In genomic region chr6:41306187-41306854, GRCh38 we compare ENCODE assay signal across 8 cellular contexts. TPM values are rescaled to one million over a fixed set of nuclear protein-coding genes. Genes with fewer than 3 reads are reported as not detected.
A peak's percentile ranks its signal among the peaks of the same experiment; 100 is the strongest.
DNase-seq lines count a peak whose midpoint lies in the region; ATAC-seq, FAIRE-seq and TF ChIP-seq lines count a peak whose summit lies in the region.

No MANE protein-coding gene starts in this region.

- H3K27ac Mint-ChIP-seq in CD4-positive, CD25-positive, alpha-beta regulatory T cell: no peak overlapping the region
- no peak overlapping the region for H3K27ac Mint-ChIP-seq in activated CD4-positive, alpha-beta T cell treated with anti-CD3 and anti-CD28 coated beads, Interleukin-2, amount 10 ng/mL, durations not matched to agents 7 days and 5 days

- peaks cover 0 to 5% (median 0%) of the 10 kb centered on the region in 7 donors for H3K9me3 Mint-ChIP-seq in CD4-positive, CD25-positive, alpha-beta regulatory T cell
- H3K9me3 Mint-ChIP-seq in activated CD4-positive, alpha-beta T cell treated with anti-CD3 and anti-CD28 coated beads, Interleukin-2, amount 10 ng/mL, durations not matched to agents 7 days and 5 days: peaks cover 6% of the 10 kb centered on the region

- intact Hi-C loops in ascending aorta (cut with DNase I): no loop called here

- no peak for ATAC-seq in CD4-positive, CD25-positive, alpha-beta regulatory T cell (ENCODE audit: low read depth in 2 of 2)
- no peak for ATAC-seq in GM19395 (IDR thresholded peaks at IDR 0.05; ENCODE audit: unreplicated experiment)

- H3K4me1 Mint-ChIP-seq in CD4-positive, CD25-positive, alpha-beta regulatory T cell: peaks cover 0 to 9% (median 4%) of the 10 kb centered on the region in 4 donors
- peaks cover 16% of the 10 kb centered on the region for H3K4me1 Mint-ChIP-seq in activated CD4-positive, alpha-beta T cell treated with anti-CD3 and anti-CD28 coated beads, Interleukin-2, amount 10 ng/mL, durations not matched to agents 7 days and 5 days

- no peak overlapping the region for H3K4me3 Mint-ChIP-seq in CD4-positive, CD25-positive, alpha-beta regulatory T cell
- no peak overlapping the region for H3K4me3 Mint-ChIP-seq in activated CD4-positive, alpha-beta T cell treated with anti-CD3 and anti-CD28 coated beads, Interleukin-2, amount 10 ng/mL, durations not matched to agents 7 days and 5 days

- CTCF ChIA-PET in activated CD4-positive, alpha-beta T cell treated with anti-CD3 and anti-CD28 coated beads, Interleukin-2, amount 10 ng/mL, durations not matched to agents 7 days and 5 days (lab: Charles Lee): interaction anchor here (0.7 to 2.7 kb wide), 6 partner anchors 8 to 28 kb away, joined by 3 to 9 read pairs (median 6); no protein-coding TSS in a partner anchor

- no peaks in the 10 kb centered on the region for H3K4me1 ChIP-seq in CD4-positive, CD25-positive, alpha-beta regulatory T cell (ENCODE audit: control insufficient read depth, insufficient read depth, low read length, poor library complexity, severe bottlenecking)
- H3K4me1 ChIP-seq in ascending aorta: no peaks in the 10 kb centered on the region

- H3K27me3 ChIP-seq in CD4-positive, CD25-positive, alpha-beta regulatory T cell (ENCODE audit: control insufficient read depth, insufficient read depth, low read length): peaks cover 12% of the 10 kb centered on the region
- no peaks in the 10 kb centered on the region for H3K27me3 ChIP-seq in ascending aorta

- FAIRE-seq in GM19239 (lab: Jason Lieb, UNC): peak; percentile 91

- TF ChIP-seq CTCF in fibroblast of villous mesenchyme (IDR thresholded peaks at IDR 0.05; ENCODE audit: insufficient read depth, low read depth, low read length) (peak; percentile 64), retinal pigment epithelial cell (conservative IDR thresholded peaks at IDR 0.05; ENCODE audit: low read depth, low read length) (peak; percentile 65), ascending aorta (IDR thresholded peaks at IDR 0.05) (peak in 1 of 3 experiments; percentile 46)

- no peak overlapping the region for H3K4me3 ChIP-seq in CD4-positive, CD25-positive, alpha-beta regulatory T cell (ENCODE audit: low read depth, low read length)
- H3K4me3 ChIP-seq in fibroblast of villous mesenchyme (ENCODE audit: low read depth, low read length) (no peak overlapping the region), retinal pigment epithelial cell (ENCODE audit: low read length) (no peak overlapping the region), ascending aorta (no peak overlapping the region)

- no peaks in the 10 kb centered on the region for H3K36me3 Mint-ChIP-seq in CD4-positive, CD25-positive, alpha-beta regulatory T cell
- H3K36me3 Mint-ChIP-seq in activated CD4-positive, alpha-beta T cell treated with anti-CD3 and anti-CD28 coated beads, Interleukin-2, amount 10 ng/mL, durations not matched to agents 7 days and 5 days (ENCODE audit: low read depth): peaks cover 7% of the 10 kb centered on the region

- peak; percentile 16 to 67 (median 44) for DNase-seq in CD4-positive, CD25-positive, alpha-beta regulatory T cell
- DNase-seq in GM19239 (ENCODE audit: insufficient read length, low spot score) (no peak), NCI-H2227 treated with DMSO at 0.1 percent for 48 hours (lab: John Stamatoyannopoulos, UW) (peak; percentile 29), fibroblast of villous mesenchyme (ENCODE audit: low read depth) (peak; percentile 63), retinal pigment epithelial cell (ENCODE audit: low read depth) (peak; percentile 11), ascending aorta (ENCODE audit: low spot score in 2 of 2) (no peak)
- peak; percentile 69 for DNase-seq in activated CD4-positive, alpha-beta T cell treated with anti-CD3 and anti-CD28 coated beads, Interleukin-2, amount 10 ng/mL, durations not matched to agents 7 days and 5 days

- no peaks in the 10 kb centered on the region for H3K9me3 ChIP-seq in CD4-positive, CD25-positive, alpha-beta regulatory T cell (ENCODE audit: control insufficient read depth in 2 of 2, low read length in 2 of 2)
- H3K9me3 ChIP-seq in ascending aorta: peaks cover 0 to 4% of the 10 kb centered on the region in 2 donors

- POLR2A ChIA-PET in activated CD4-positive, alpha-beta T cell treated with anti-CD3 and anti-CD28 coated beads, Interleukin-2, amount 10 ng/mL, durations not matched to agents 7 days and 5 days (lab: Charles Lee): no interaction called here

- H3K36me3 ChIP-seq in CD4-positive, CD25-positive, alpha-beta regulatory T cell (ENCODE audit: control insufficient read depth, insufficient read depth, low read length): no peaks in the 10 kb centered on the region
- no peaks in the 10 kb centered on the region for H3K36me3 ChIP-seq in ascending aorta

- peaks cover 22% of the 10 kb centered on the region for H3K27me3 Mint-ChIP-seq in CD4-positive, CD25-positive, alpha-beta regulatory T cell
- peaks cover 44% of the 10 kb centered on the region for H3K27me3 Mint-ChIP-seq in activated CD4-positive, alpha-beta T cell treated with anti-CD3 and anti-CD28 coated beads, Interleukin-2, amount 10 ng/mL, durations not matched to agents 7 days and 5 days

- no peak overlapping the region for H3K27ac ChIP-seq in CD4-positive, CD25-positive, alpha-beta regulatory T cell (ENCODE audit: insufficient read depth, low read length, poor library complexity, severe bottlenecking)
- H3K27ac ChIP-seq in ascending aorta: no peak overlapping the region

RNA-seq across cellular contexts. Expression of gene TREM1, which starts 19.8 kb away (rescaled TPM):
- total RNA-seq in CD4-positive, CD25-positive, alpha-beta regulatory T cell: not detected
- under 1 TPM in 1 of 4 donors, not detected in 3; 0.54 TPM for polyA plus RNA-seq in CD4-positive, CD25-positive, alpha-beta regulatory T cell
- total RNA-seq in activated CD4-positive, alpha-beta T cell treated with anti-CD3 and anti-CD28 coated beads, Interleukin-2, amount 10 ng/mL, durations not matched to agents 7 days and 5 days: under 1 TPM in 1 of 2 experiments, not detected in 1; 0.40 TPM
- not detected in 2 replicates for total RNA-seq in fibroblast of villous mesenchyme
- not detected for total RNA-seq in ascending aorta

RNA-seq across cellular contexts. Expression of gene NCR2, which starts 29.1 kb away (rescaled TPM):
- not detected for total RNA-seq in CD4-positive, CD25-positive, alpha-beta regulatory T cell
- not detected for polyA plus RNA-seq in CD4-positive, CD25-positive, alpha-beta regulatory T cell
- not detected for total RNA-seq in activated CD4-positive, alpha-beta T cell treated with anti-CD3 and anti-CD28 coated beads, Interleukin-2, amount 10 ng/mL, durations not matched to agents 7 days and 5 days
- total RNA-seq in fibroblast of villous mesenchyme (not detected in 2 replicates), ascending aorta (not detected)

Comparison
In these comparisons a context has a peak if more than half of its experiments do, and no peak if none do; other contexts are left out.
1. DNase-seq: peak in CD4-positive, CD25-positive, alpha-beta regulatory T cell (3 of 3), NCI-H2227 treated with DMSO at 0.1 percent for 48 hours (single experiment), activated CD4-positive, alpha-beta T cell treated with anti-CD3 and anti-CD28 coated beads, Interleukin-2, amount 10 ng/mL, durations not matched to agents 7 days and 5 days (single experiment), fibroblast of villous mesenchyme (single experiment) and retinal pigment epithelial cell (single experiment); none in GM19239 (single experiment) and ascending aorta (0 of 2).